In the genomic region with DNA sequence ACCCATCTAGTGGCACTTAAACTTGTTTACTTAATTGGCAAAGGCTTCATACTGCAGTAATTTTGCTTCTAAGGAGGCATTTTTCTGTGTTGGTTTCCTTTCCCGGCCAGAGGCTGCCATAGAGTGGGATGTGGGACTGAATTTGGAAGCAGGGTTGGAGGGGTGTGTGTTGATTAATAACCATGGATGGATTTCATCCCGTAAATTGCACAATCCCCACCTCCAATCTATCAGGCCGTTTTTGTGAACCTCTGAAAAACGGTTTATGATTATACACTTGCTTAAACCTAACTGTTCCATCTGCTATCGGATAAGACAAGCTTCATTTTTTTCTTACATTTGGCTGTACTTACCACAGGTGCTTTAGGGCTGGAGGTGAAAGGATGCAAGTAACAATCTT, we compare ENCODE assay signal across 1 cellular context.
TF ChIP-seq lines count a peak whose summit lies in the region.

No MANE protein-coding gene starts in this region.

TF ChIP-seq in A549, 52 proteins besides CTCF, POLR2A, EP300 and RAD21 (continued from another document):
- TF ChIP-seq BHLHE40 (IDR thresholded peaks at IDR 0.05; ENCODE audit: low read depth, low read length), result no peak
- no peak for TF ChIP-seq JUN (IDR thresholded peaks at IDR 0.05)
- no peak for TF ChIP-seq CHD4 (IDR thresholded peaks at IDR 0.05; ENCODE audit: borderline replicate concordance)
- no peak for TF ChIP-seq CBX8 (IDR thresholded peaks at IDR 0.05)
- TF ChIP-seq KDM5A (IDR thresholded peaks at IDR 0.05), result no peak
- TF ChIP-seq POLR2AphosphoS2 (conservative IDR thresholded peaks at IDR 0.05; ENCODE audit: low read length), result no peak
- TF ChIP-seq TP53 (CRISPR knock-in tag; IDR thresholded peaks at IDR 0.05), result no peak
- TF ChIP-seq FOSL2 (IDR thresholded peaks at IDR 0.05), result no peak
- TF ChIP-seq FOSL2 (CRISPR knock-in tag; IDR thresholded peaks at IDR 0.05), result no peak
